8 cellular contexts compared by ENCODE assay signal in genomic region chr20:33730946-33731692, GRCh38. TPM values are rescaled to one million over a fixed set of nuclear protein-coding genes. Genes with fewer than 3 reads are reported as not detected.
DNase-seq lines count a peak whose midpoint lies in the region; ATAC-seq lines count a peak whose summit lies in the region.

No MANE protein-coding gene starts in this region.

- POLR2A ChIA-PET in activated CD4-positive, alpha-beta memory T cell treated with anti-CD3 and anti-CD28 coated beads, Interleukin-2, amount 10 ng/mL, durations not matched to agents 7 days and 5 days (lab: Charles Lee) = interaction anchor here (1.5 to 3.2 kb wide), 6 partner anchors 11 to 83 kb away, joined by 3 to 27 read pairs (median 18); partner anchors contain the start of genes CHMP4B and PXMP4

- H3K9me3 ChIP-seq in GM23248 (ENCODE audit: low read depth) (no peaks in the 10 kb centered on the region), skeletal muscle satellite cell (replicated peaks; ENCODE audit: low read length) (no peaks in the 10 kb centered on the region)

- intact Hi-C loops in left ventricle myocardium superior (cut with micrococcal nuclease) = no loop called here

- 75% methylated on average over 18 of the region's 18 CpGs for WGBS in GM23248 (ENCODE audit: low coverage in 1 of 2, low lambda C conversion rate in 2 of 2, missing lambda C conversion rate in 2 of 2), 2 experiments

- H3K27ac Mint-ChIP-seq in activated CD4-positive, alpha-beta memory T cell treated with anti-CD3 and anti-CD28 coated beads, Interleukin-2, amount 10 ng/mL, durations not matched to agents 7 days and 5 days = peak overlapping the region; percentile 91

- H3K9me3 Mint-ChIP-seq in activated CD4-positive, alpha-beta memory T cell treated with anti-CD3 and anti-CD28 coated beads, Interleukin-2, amount 10 ng/mL, durations not matched to agents 7 days and 5 days = peaks cover 2% of the 10 kb centered on the region

- H3K4me3 ChIP-seq in GM23248 (peak overlapping the region; percentile 81), skeletal muscle satellite cell (ENCODE audit: low read length) (peak overlapping the region; percentile 71)

- DNase-seq in GM23248 (no peak), left ventricle myocardium superior (no peak), midbrain (lab: John Stamatoyannopoulos, UW) (no peak), OCI-M1 (lab: John Stamatoyannopoulos, UW) (no peak)
- no peak for DNase-seq in activated CD4-positive, alpha-beta memory T cell treated with anti-CD3 and anti-CD28 coated beads, Interleukin-2, amount 10 ng/mL, durations not matched to agents 7 days and 5 days
- DNase-seq in stimulated activated CD4-positive, alpha-beta T cell treated with anti-CD3 and anti-CD28 coated beads, Interleukin-4, amount 100 ng/mL, for 4 hours = no peak

- H3K79me2 ChIP-seq in GM23248 (ENCODE audit: insufficient read depth) = peaks cover 10% of the 10 kb centered on the region

- ATAC-seq in left ventricle myocardium superior (peak; percentile 2), HG03196 (IDR thresholded peaks at IDR 0.05; ENCODE audit: unreplicated experiment) (no peak)

- peak overlapping the region; percentile 80 for H3K4me3 Mint-ChIP-seq in activated CD4-positive, alpha-beta memory T cell treated with anti-CD3 and anti-CD28 coated beads, Interleukin-2, amount 10 ng/mL, durations not matched to agents 7 days and 5 days

- peaks cover 28% of the 10 kb centered on the region for H3K4me1 Mint-ChIP-seq in activated CD4-positive, alpha-beta memory T cell treated with anti-CD3 and anti-CD28 coated beads, Interleukin-2, amount 10 ng/mL, durations not matched to agents 7 days and 5 days

- H3K27ac ChIP-seq in GM23248 = peak overlapping the region; percentile 54

- H3K4me1 ChIP-seq in GM23248 (ENCODE audit: insufficient read depth) (peaks cover 16% of the 10 kb centered on the region), skeletal muscle satellite cell (ENCODE audit: control insufficient read depth, insufficient read depth, low read length) (peaks cover 30% of the 10 kb centered on the region)

- H3K4me2 ChIP-seq in GM23248 (ENCODE audit: unreplicated experiment) (peak overlapping the region; percentile 81), skeletal muscle satellite cell (ENCODE audit: low read length) (peak overlapping the region; percentile 92)

- in situ Hi-C loops in GM23248 (cut with MboI) = no loop called here

- H3F3A ChIP-seq in GM23248 (ENCODE audit: insufficient read depth) = 0 out of 2 replicates have a peak, but pooled peaks cover 4% of the 10 kb centered on the region

- H3K36me3 ChIP-seq in GM23248 (ENCODE audit: low read depth) (no peaks in the 10 kb centered on the region), skeletal muscle satellite cell (ENCODE audit: insufficient read depth, low read length) (no peaks in the 10 kb centered on the region)

- peaks cover 11% of the 10 kb centered on the region for H3K36me3 Mint-ChIP-seq in activated CD4-positive, alpha-beta memory T cell treated with anti-CD3 and anti-CD28 coated beads, Interleukin-2, amount 10 ng/mL, durations not matched to agents 7 days and 5 days (ENCODE audit: low read depth)

- H3K9ac ChIP-seq in GM23248 (peak overlapping the region; percentile 82), skeletal muscle satellite cell (ENCODE audit: low read depth, low read length) (peak overlapping the region; percentile 79)

- no peaks in the 10 kb centered on the region for H3K9me2 ChIP-seq in GM23248 (ENCODE audit: insufficient read depth)

- H3K27me3 Mint-ChIP-seq in activated CD4-positive, alpha-beta memory T cell treated with anti-CD3 and anti-CD28 coated beads, Interleukin-2, amount 10 ng/mL, durations not matched to agents 7 days and 5 days = no peaks in the 10 kb centered on the region

- H4K20me1 ChIP-seq in GM23248 (ENCODE audit: insufficient read depth) = no peaks in the 10 kb centered on the region

- H3K27me3 ChIP-seq in GM23248 (replicated peaks; ENCODE audit: insufficient read depth) = no peaks in the 10 kb centered on the region
- peaks cover 4% of the 10 kb centered on the region for H3K27me3 ChIP-seq in skeletal muscle satellite cell (ENCODE audit: control insufficient read depth, insufficient read depth, low read length)

- CTCF ChIA-PET in activated CD4-positive, alpha-beta memory T cell treated with anti-CD3 and anti-CD28 coated beads, Interleukin-2, amount 10 ng/mL, durations not matched to agents 7 days and 5 days (lab: Charles Lee) = interaction anchor here (1.5 to 2.4 kb wide), 2 partner anchors 8 to 11 kb away, joined by 5 to 12 read pairs; partner anchors contain the start of gene PXMP4

- peak overlapping the region; percentile 97 for H2AFZ ChIP-seq in GM23248

RNA-seq across cellular contexts. Expression of gene ZNF341, which starts 0.7 kb away (rescaled TPM):
- total RNA-seq in GM23248 (2014; rRNA removed; shearing (Covaris generic)) = 2.3 and 2.5 TPM in 2 replicates
- 2.8 and 2.9 TPM in 2 replicates for polyA plus RNA-seq in GM23248 (2016; fragmentation: Nextera tagmentation; extraction: Ambion mirVana)
- total RNA-seq in activated CD4-positive, alpha-beta memory T cell treated with anti-CD3 and anti-CD28 coated beads, Interleukin-2, amount 10 ng/mL, durations not matched to agents 7 days and 5 days = 1 to 10 TPM; 5.6 to 5.8 TPM
- 2.4 TPM for total RNA-seq in left ventricle myocardium superior
- total RNA-seq in skeletal muscle satellite cell (2012; rRNA removed) = 1.0 and 1.7 TPM in 2 replicates

RNA-seq across cellular contexts. Expression of gene PXMP4, which starts 11.0 kb away (rescaled TPM):
- 5.9 and 14.3 TPM in 2 replicates for total RNA-seq in GM23248 (2014; rRNA removed; shearing (Covaris generic))
- 14.1 and 16.4 TPM in 2 replicates for polyA plus RNA-seq in GM23248 (2016; fragmentation: Nextera tagmentation; extraction: Ambion mirVana)
- total RNA-seq in activated CD4-positive, alpha-beta memory T cell treated with anti-CD3 and anti-CD28 coated beads, Interleukin-2, amount 10 ng/mL, durations not matched to agents 7 days and 5 days = 10 to 100 TPM; 13.9 to 15.8 TPM
- 13.5 TPM for total RNA-seq in left ventricle myocardium superior
- 2.8 and 3.9 TPM in 2 replicates for total RNA-seq in skeletal muscle satellite cell (2012; rRNA removed)

RNA-seq across cellular contexts. Expression of gene E2F1, which starts 44.9 kb away (rescaled TPM):
- 9.0 and 12.9 TPM in 2 replicates for total RNA-seq in GM23248 (2014; rRNA removed; shearing (Covaris generic))
- polyA plus RNA-seq in GM23248 (2016; fragmentation: Nextera tagmentation; extraction: Ambion mirVana) = 4.3 and 4.9 TPM in 2 replicates
- total RNA-seq in activated CD4-positive, alpha-beta memory T cell treated with anti-CD3 and anti-CD28 coated beads, Interleukin-2, amount 10 ng/mL, durations not matched to agents 7 days and 5 days = 10 to 100 TPM; 60.0 to 61.7 TPM
- total RNA-seq in left ventricle myocardium superior = 1.8 TPM
- 4.8 and 7.2 TPM in 2 replicates for total RNA-seq in skeletal muscle satellite cell (2012; rRNA removed)

RNA-seq across cellular contexts. Expression of gene NECAB3, which starts 56.9 kb away (rescaled TPM):
- total RNA-seq in GM23248 (2014; rRNA removed; shearing (Covaris generic)) = 27.1 and 27.3 TPM in 2 replicates
- polyA plus RNA-seq in GM23248 (2016; fragmentation: Nextera tagmentation; extraction: Ambion mirVana) = 11.0 and 13.4 TPM in 2 replicates
- total RNA-seq in activated CD4-positive, alpha-beta memory T cell treated with anti-CD3 and anti-CD28 coated beads, Interleukin-2, amount 10 ng/mL, durations not matched to agents 7 days and 5 days = 10 to 100 TPM; 27.3 to 36.2 TPM
- 71.8 TPM for total RNA-seq in left ventricle myocardium superior
- 11.4 and 12.7 TPM in 2 replicates for total RNA-seq in skeletal muscle satellite cell (2012; rRNA removed)
